In the genomic region with DNA sequence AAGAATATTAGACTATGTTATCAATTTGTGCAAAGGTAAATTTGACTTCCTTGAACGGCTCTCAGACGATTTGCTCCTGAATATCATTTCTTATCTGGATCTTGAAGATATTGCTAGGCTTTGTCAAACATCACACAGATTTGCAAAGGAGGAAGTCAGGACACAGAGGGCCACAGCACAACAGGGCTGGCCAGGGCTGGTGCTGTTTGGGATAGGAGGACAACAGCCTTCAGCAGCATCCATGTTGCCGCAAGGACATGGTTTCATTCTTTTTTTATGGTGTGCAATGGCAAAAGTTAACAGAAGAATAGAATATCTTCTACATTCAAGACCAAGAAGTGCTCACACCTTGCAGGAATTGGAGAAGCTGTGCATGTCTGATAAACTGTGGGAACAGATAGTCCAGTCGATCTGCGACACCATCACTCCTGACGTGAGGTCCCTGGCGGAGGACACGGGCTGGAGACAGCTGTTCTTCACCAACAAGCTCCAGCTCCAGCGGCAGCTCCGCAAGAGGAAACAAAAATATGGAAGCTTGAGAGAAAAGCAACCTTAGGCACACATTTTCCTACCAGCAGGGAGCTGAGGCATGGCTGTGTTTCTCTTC, we compare ENCODE assay signal across 1 cellular context.
TF ChIP-seq lines count a peak whose summit lies in the region.

No MANE protein-coding gene starts in this region.

TF ChIP-seq in K562, 482 proteins besides CTCF, POLR2A, EP300 and RAD21:
- TF ChIP-seq CTCFL (IDR thresholded peaks at IDR 0.05; ENCODE audit: borderline replicate concordance, insufficient read depth, low read depth, low read length, poor library complexity, severe bottlenecking): no peak
- no peak for TF ChIP-seq HDAC2 (IDR thresholded peaks at IDR 0.05)
- no peak for TF ChIP-seq GTF2B (IDR thresholded peaks at IDR 0.05; ENCODE audit: extremely low read depth, insufficient read length)
- no peak for TF ChIP-seq ZNF316 (IDR thresholded peaks at IDR 0.05)
- TF ChIP-seq FOXP1 (CRISPR knock-in tag; IDR thresholded peaks at IDR 0.05): no peak
- TF ChIP-seq, protein P1, sequence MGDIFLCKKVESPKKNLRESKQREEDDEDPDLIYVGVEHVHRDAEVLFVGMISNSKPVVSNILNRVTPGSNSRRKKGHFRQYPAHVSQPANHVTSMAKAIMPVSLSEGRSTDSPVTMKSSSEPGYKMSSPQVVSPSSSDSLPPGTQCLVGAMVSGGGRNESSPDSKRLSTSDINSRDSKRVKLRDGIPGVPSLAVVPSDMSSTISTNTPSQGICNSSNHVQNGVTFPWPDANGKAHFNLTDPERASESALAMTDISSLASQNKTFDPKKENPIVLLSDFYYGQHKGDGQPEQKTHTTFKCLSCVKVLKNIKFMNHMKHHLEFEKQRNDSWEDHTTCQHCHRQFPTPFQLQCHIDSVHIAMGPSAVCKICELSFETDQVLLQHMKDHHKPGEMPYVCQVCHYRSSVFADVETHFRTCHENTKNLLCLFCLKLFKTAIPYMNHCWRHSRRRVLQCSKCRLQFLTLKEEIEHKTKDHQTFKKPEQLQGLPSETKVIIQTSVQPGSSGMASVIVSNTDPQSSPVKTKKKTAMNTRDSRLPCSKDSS (IDR thresholded peaks at IDR 0.05; ENCODE audit: low read depth, partially characterized antibody): no peak
- no peak for TF ChIP-seq SUPT5H (IDR thresholded peaks at IDR 0.05)
- no peak for TF ChIP-seq HDAC3 (IDR thresholded peaks at IDR 0.05; ENCODE audit: borderline replicate concordance, partially characterized antibody)
- TF ChIP-seq TCF3 (CRISPR knock-in tag; IDR thresholded peaks at IDR 0.05): peak; percentile 30; the same call in 1 of the 2 replicates
- TF ChIP-seq TCFL5 (CRISPR knock-in tag; conservative IDR thresholded peaks at IDR 0.05): no peak
- TF ChIP-seq FOXJ2 (tag; IDR thresholded peaks at IDR 0.05): no peak
- no peak for TF ChIP-seq LEF1 (IDR thresholded peaks at IDR 0.05)
- no peak for TF ChIP-seq ZNF398 (CRISPR knock-in tag; IDR thresholded peaks at IDR 0.05)
- TF ChIP-seq TAL1 (IDR thresholded peaks at IDR 0.05): peak; percentile 34; the same call in 1 of the 2 replicates
- TF ChIP-seq MCM5 (IDR thresholded peaks at IDR 0.05; ENCODE audit: low read depth): no peak
- TF ChIP-seq ZNF12 (CRISPR knock-in tag; IDR thresholded peaks at IDR 0.05): no peak
- TF ChIP-seq ZNF239 (CRISPR knock-in tag; IDR thresholded peaks at IDR 0.05): no peak
- TF ChIP-seq CBFA2T3 (IDR thresholded peaks at IDR 0.05): peak; percentile 61
- TF ChIP-seq ARID1B (IDR thresholded peaks at IDR 0.05): 0 out of 2 replicates have a peak, but pooled peaks have one; percentile 28
- TF ChIP-seq ATF1 (CRISPR knock-in tag; IDR thresholded peaks at IDR 0.05): no peak
- TF ChIP-seq ATF1 (tag; IDR thresholded peaks at IDR 0.05): 0 out of 2 replicates have a peak, but pooled peaks have one; percentile 15
- TF ChIP-seq ZNF24 (IDR thresholded peaks at IDR 0.05): no peak
- no peak for TF ChIP-seq L3MBTL2 (IDR thresholded peaks at IDR 0.05)
- TF ChIP-seq ZNF253 (CRISPR knock-in tag; conservative IDR thresholded peaks at IDR 0.05): no peak
- TF ChIP-seq HMG20B (CRISPR knock-in tag; IDR thresholded peaks at IDR 0.05): no peak
- no peak for TF ChIP-seq MBD2 (IDR thresholded peaks at IDR 0.05; ENCODE audit: borderline replicate concordance, low read depth)
- TF ChIP-seq CEBPB (tag; IDR thresholded peaks at IDR 0.05): no peak
- TF ChIP-seq DIDO1 (tag; IDR thresholded peaks at IDR 0.05; ENCODE audit: low read depth): no peak
